15 cellular contexts compared by ENCODE assay signal in the genomic region with DNA sequence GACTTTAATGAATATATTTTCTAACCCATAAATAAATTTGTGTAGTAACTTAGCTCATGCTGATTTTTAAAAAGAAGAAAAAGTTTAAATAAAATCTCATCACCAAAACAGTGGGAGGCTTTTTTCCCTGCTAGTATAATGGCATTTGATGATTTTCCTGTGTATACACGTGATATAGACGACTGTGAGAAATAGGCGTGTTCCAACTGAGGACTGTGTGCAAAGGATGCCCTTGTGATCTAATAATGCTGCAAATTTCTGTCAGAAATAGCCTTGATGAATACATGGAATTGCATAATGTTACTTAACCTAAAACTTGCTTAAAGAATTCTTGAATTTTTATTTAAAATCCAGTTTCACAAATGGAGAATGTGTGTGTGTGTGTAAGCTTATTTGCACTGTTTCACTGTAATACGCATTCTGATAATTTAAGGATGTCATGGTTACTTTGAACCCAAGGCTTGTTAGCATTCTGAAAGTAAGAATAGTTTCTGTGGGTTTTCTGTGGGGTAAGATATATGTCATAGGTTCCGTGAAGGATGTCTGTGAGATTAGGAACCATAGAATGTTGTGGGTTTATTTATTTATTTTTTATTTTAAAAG.
DNase-seq lines count a peak whose midpoint lies in the region; ATAC-seq and TF ChIP-seq lines count a peak whose summit lies in the region.
"Had no signal": no experiment of that assay in that cellular context is flagged by ENCODE, and none has a peak within 500 bp of the region (broad histone marks: within the 10 kb centered on the region; RNA-seq: fewer than 3 reads in every experiment).

No MANE protein-coding gene starts in this region.

- H3K79me2 ChIP-seq in OCI-LY3 (ENCODE audit: low read length) = no peaks in the 10 kb centered on the region

- H3K9me3 ChIP-seq in OCI-LY3 (ENCODE audit: insufficient read depth, low read length) = no peaks in the 10 kb centered on the region
- H3K9me3 ChIP-seq in effector memory CD4-positive, alpha-beta T cell (ENCODE audit: control insufficient read depth, low read length) = no peaks in the 10 kb centered on the region

- H3K36me3 ChIP-seq in OCI-LY3 (replicated peaks; ENCODE audit: low read depth, low read length) = no peaks in the 10 kb centered on the region
- no peaks in the 10 kb centered on the region for H3K36me3 ChIP-seq in effector memory CD4-positive, alpha-beta T cell (ENCODE audit: control insufficient read depth, insufficient read depth, low read length)

- H4K20me1 ChIP-seq in OCI-LY3 (ENCODE audit: insufficient read depth, low read length) = no peaks in the 10 kb centered on the region

- H2AFZ ChIP-seq in OCI-LY3 (ENCODE audit: low read depth, low read length) = no peak overlapping the region
- H2AFZ ChIP-seq: GM23338 had no signal

- no peak overlapping the region for H3K9ac ChIP-seq in OCI-LY3 (ENCODE audit: low read length)

- DNase-seq in effector memory CD4-positive, alpha-beta T cell = no peak
- no peak for DNase-seq in T1000 (lab: John Stamatoyannopoulos, UW)
- DNase-seq: CD8-positive, alpha-beta T cell; GF-D8; KBM-7; NCI-H1092; NCI-H1694 treated with DMSO at 0.1 percent for 48 hours; NCI-H82; SHP77 had no signal

- peak overlapping the region; percentile 37 for H3K4me2 ChIP-seq in OCI-LY3 (ENCODE audit: low read length)
- H3K4me2 ChIP-seq: GM23338 had no signal

- H3K27ac ChIP-seq in OCI-LY3 (ENCODE audit: low read length) = no peak overlapping the region
- H3K27ac ChIP-seq in effector memory CD4-positive, alpha-beta T cell (ENCODE audit: insufficient read depth, low read length, poor library complexity, severe bottlenecking) = no peak overlapping the region

- peaks cover 12% of the 10 kb centered on the region for H3K4me1 ChIP-seq in OCI-LY3 (ENCODE audit: low read length)
- H3K4me1 ChIP-seq in effector memory CD4-positive, alpha-beta T cell (ENCODE audit: control insufficient read depth, insufficient read depth, low read length, poor library complexity, severe bottlenecking) = no peaks in the 10 kb centered on the region

- ATAC-seq in GM18867 (IDR thresholded peaks at IDR 0.05; ENCODE audit: unreplicated experiment) = peak; percentile 97
- ATAC-seq in GM21526 (IDR thresholded peaks at IDR 0.05; ENCODE audit: low FRiP score, unreplicated experiment) = peak; percentile 78
- ATAC-seq in HG03103 (IDR thresholded peaks at IDR 0.05; ENCODE audit: low read depth, unreplicated experiment) = peak; percentile 85
- ATAC-seq in GM19397 (IDR thresholded peaks at IDR 0.05; ENCODE audit: unreplicated experiment) = no peak
- ATAC-seq: CD8-positive, alpha-beta T cell; GM23338 had no signal

- no peak overlapping the region for H3K4me3 ChIP-seq in OCI-LY3 (ENCODE audit: low read length)
- no peak overlapping the region for H3K4me3 ChIP-seq in effector memory CD4-positive, alpha-beta T cell (ENCODE audit: insufficient read depth, low read depth, low read length, poor library complexity, severe bottlenecking)
- H3K4me3 ChIP-seq: GM23338 had no signal

- peaks cover 24% of the 10 kb centered on the region for H3K27me3 ChIP-seq in OCI-LY3 (ENCODE audit: low read depth, low read length)
- H3K27me3 ChIP-seq in effector memory CD4-positive, alpha-beta T cell (replicated peaks; ENCODE audit: control insufficient read depth, insufficient read depth, low read length, poor library complexity, severe bottlenecking) = no peaks in the 10 kb centered on the region

- TF ChIP-seq CTCF in OCI-LY3 (IDR thresholded peaks at IDR 0.05; ENCODE audit: low read depth, low read length) = no peak
